Comparison of ENCODE assay signal across 2 cellular contexts in genomic region chr12:86349196-86349595, GRCh38.
TF ChIP-seq lines count a peak whose summit lies in the region.

No MANE protein-coding gene starts in this region.

TF ChIP-seq in GM23338, 12 proteins besides CTCF, POLR2A, EP300 and RAD21:
- TF ChIP-seq ZNF462 (CRISPR knock-in tag; IDR thresholded peaks at IDR 0.05) = no peak
- no peak for TF ChIP-seq CREB1 (CRISPR knock-in tag; IDR thresholded peaks at IDR 0.05; ENCODE audit: low read depth)
TF ChIP-seq in GM23338: peak in this region for 0.

TF ChIP-seq in endothelial cell of umbilical vein, 7 proteins besides CTCF, POLR2A, EP300 and RAD21 (continued from another document):
- TF ChIP-seq MAX (IDR thresholded peaks at IDR 0.05; ENCODE audit: insufficient read depth, insufficient read length) = no peak
- TF ChIP-seq EZH2 (IDR thresholded peaks at IDR 0.05; ENCODE audit: borderline replicate concordance, low read depth, low read length, severe bottlenecking) = no peak
- no peak for TF ChIP-seq FOS (IDR thresholded peaks at IDR 0.05; ENCODE audit: borderline replicate concordance, insufficient read depth, low read length)
